In the genomic region with DNA sequence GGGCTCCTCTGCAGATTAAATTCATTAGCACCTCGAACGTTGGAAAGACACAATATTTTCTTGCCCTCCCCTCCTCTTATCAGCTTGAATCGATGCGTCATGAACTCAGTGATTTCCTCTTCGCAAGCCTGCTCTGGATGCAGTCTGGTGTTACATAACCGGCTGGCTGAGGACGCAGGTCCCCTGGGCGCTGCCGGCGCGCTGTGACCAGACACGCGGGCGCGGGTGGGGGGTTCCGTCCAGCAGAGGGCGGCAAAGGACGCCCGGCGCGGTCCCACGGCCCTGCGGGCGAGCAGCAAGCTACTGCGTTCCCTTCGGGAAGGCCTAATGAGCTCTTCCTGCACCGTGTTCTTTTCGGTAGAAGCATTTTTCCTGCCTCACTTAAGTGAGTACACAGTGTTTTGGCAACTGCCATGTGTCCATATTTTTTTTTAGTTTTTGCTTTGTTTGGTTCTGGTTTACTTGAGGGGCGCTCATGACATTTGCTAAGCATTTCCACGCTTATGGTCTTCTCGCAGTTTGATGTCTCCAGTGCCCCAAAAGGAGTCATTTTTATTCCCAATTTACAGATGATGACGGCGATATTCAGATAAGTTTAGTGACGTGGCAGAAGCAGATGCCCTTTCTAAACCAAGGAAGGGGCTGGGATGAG, we compare ENCODE assay signal across 1 cellular context.
A peak's percentile ranks its signal among the peaks of the same experiment; 100 is the strongest.
TF ChIP-seq lines count a peak whose summit lies in the region.

No MANE protein-coding gene starts in this region.

TF ChIP-seq in HepG2, 621 proteins besides CTCF, POLR2A, EP300 and RAD21 (continued from another document and continues in another):
- TF ChIP-seq, protein P1, sequence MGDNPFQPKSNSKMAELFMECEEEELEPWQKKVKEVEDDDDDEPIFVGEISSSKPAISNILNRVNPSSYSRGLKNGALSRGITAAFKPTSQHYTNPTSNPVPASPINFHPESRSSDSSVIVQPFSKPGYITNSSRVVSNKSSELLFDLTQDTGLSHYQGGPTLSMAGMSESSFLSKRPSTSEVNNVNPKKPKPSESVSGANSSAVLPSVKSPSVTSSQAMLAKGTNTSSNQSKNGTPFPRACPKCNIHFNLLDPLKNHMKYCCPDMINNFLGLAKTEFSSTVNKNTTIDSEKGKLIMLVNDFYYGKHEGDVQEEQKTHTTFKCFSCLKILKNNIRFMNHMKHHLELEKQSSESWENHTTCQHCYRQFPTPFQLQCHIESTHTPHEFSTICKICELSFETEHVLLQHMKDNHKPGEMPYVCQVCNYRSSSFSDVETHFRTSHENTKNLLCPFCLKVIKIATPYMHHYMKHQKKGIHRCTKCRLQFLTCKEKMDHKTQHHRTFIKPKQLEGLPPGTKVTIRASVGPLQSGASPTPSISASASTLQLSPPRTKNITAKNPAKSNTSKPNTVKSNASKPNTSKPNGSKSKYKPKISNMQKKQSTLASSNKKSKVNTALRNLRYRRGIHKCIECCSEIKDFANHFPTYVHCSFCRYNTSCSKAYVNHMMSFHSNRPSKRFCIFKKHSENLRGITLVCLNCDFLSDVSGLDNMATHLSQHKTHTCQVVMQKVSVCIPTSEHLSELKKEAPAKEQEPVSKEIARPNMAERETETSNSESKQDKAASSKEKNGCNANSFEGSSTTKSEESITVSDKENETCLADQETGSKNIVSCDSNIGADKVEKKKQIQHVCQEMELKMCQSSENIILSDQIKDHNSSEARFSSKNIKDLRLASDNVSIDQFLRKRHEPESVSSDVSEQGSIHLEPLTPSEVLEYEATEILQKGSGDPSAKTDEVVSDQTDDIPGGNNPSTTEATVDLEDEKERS (CRISPR knock-in tag; IDR thresholded peaks at IDR 0.05), result no peak
- TF ChIP-seq, protein P2, sequence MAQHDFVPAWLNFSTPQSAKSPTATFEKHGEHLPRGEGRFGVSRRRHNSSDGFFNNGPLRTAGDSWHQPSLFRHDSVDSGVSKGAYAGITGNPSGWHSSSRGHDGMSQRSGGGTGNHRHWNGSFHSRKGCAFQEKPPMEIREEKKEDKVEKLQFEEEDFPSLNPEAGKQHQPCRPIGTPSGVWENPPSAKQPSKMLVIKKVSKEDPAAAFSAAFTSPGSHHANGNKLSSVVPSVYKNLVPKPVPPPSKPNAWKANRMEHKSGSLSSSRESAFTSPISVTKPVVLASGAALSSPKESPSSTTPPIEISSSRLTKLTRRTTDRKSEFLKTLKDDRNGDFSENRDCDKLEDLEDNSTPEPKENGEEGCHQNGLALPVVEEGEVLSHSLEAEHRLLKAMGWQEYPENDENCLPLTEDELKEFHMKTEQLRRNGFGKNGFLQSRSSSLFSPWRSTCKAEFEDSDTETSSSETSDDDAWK (CRISPR knock-in tag; IDR thresholded peaks at IDR 0.05), result no peak
- TF ChIP-seq MXD4 (CRISPR knock-in tag; IDR thresholded peaks at IDR 0.05) (peak; percentile 68; the same call in 1 of the 2 replicates), TEAD3 (CRISPR knock-in tag; optimal IDR thresholded peaks at IDR 0.05; ENCODE audit: borderline replicate concordance) (peak; percentile 81), TAF15 (IDR thresholded peaks at IDR 0.05; ENCODE audit: low read depth, low read length, poor library complexity, severe bottlenecking) (no peak), ZNF619 (CRISPR knock-in tag; IDR thresholded peaks at IDR 0.05) (peak; percentile 59; the same call in 1 of the 2 replicates), SMAD1 (CRISPR knock-in tag; IDR thresholded peaks at IDR 0.05; ENCODE audit: borderline replicate concordance, low read depth) (peak; percentile 76; the same call in 1 of the 2 replicates), BRD4 (CRISPR knock-in tag; IDR thresholded peaks at IDR 0.05) (no peak), FOXA1 (IDR thresholded peaks at IDR 0.05) (no peak), FOXA1 (CRISPR knock-in tag; IDR thresholded peaks at IDR 0.05) (0 out of 2 replicates have a peak, but pooled peaks have one; percentile 18), ZBTB1 (CRISPR knock-in tag; IDR thresholded peaks at IDR 0.05; ENCODE audit: borderline replicate concordance) (no peak), KLF16 (CRISPR knock-in tag; IDR thresholded peaks at IDR 0.05) (peak in 1 of 2 experiments; percentile 62; a peak in 2 of 4 replicates), IRF2 (CRISPR knock-in tag; IDR thresholded peaks at IDR 0.05) (peak; percentile 63; the same call in 1 of the 2 replicates), MAFG (CRISPR knock-in tag; IDR thresholded peaks at IDR 0.05) (no peak), ZSCAN9 (CRISPR knock-in tag; IDR thresholded peaks at IDR 0.05; ENCODE audit: borderline replicate concordance) (no peak), ZNF205 (CRISPR knock-in tag; IDR thresholded peaks at IDR 0.05) (0 out of 2 replicates have a peak, but pooled peaks have one; percentile 44), ZNF816 (CRISPR knock-in tag; IDR thresholded peaks at IDR 0.05; ENCODE audit: borderline replicate concordance) (no peak), BCL6 (CRISPR knock-in tag; IDR thresholded peaks at IDR 0.05) (peak; percentile 44; the same call in 1 of the 2 replicates), GABPA (IDR thresholded peaks at IDR 0.05; ENCODE audit: low read depth, low read length) (no peak), GABPA (CRISPR knock-in tag; IDR thresholded peaks at IDR 0.05; ENCODE audit: low read depth) (no peak), FOXC1 (CRISPR knock-in tag; IDR thresholded peaks at IDR 0.05; ENCODE audit: borderline replicate concordance) (peak; percentile 86), DNMT1 (CRISPR knock-in tag; IDR thresholded peaks at IDR 0.05) (no peak), SRSF1 (optimal IDR thresholded peaks at IDR 0.05; ENCODE audit: low read depth, low read length) (no peak), ZNF232 (CRISPR knock-in tag; IDR thresholded peaks at IDR 0.05; ENCODE audit: borderline replicate concordance) (peak; percentile 67; the same call in 1 of the 2 replicates), SALL1 (CRISPR knock-in tag; IDR thresholded peaks at IDR 0.05) (peak; percentile 94), STAT5B (CRISPR knock-in tag; IDR thresholded peaks at IDR 0.05) (0 out of 2 replicates have a peak, but pooled peaks have one; percentile 72), POGZ (CRISPR knock-in tag; IDR thresholded peaks at IDR 0.05) (peak; percentile 75), ZNF703 (CRISPR knock-in tag; IDR thresholded peaks at IDR 0.05; ENCODE audit: borderline replicate concordance) (no peak), ZNF777 (CRISPR knock-in tag; IDR thresholded peaks at IDR 0.05) (no peak), KDM3A (CRISPR knock-in tag; IDR thresholded peaks at IDR 0.05; ENCODE audit: low read depth) (peak; percentile 93), HMGA1 (CRISPR knock-in tag; conservative IDR thresholded peaks at IDR 0.05) (no peak), ZNF850 (CRISPR knock-in tag; conservative IDR thresholded peaks at IDR 0.05) (no peak), ZNF382 (CRISPR knock-in tag; IDR thresholded peaks at IDR 0.05; ENCODE audit: borderline replicate concordance) (no peak), ZNF484 (CRISPR knock-in tag; IDR thresholded peaks at IDR 0.05; ENCODE audit: borderline replicate concordance, low read depth) (no peak), KLF13 (CRISPR knock-in tag; IDR thresholded peaks at IDR 0.05) (no peak)
- TF ChIP-seq, protein P3, sequence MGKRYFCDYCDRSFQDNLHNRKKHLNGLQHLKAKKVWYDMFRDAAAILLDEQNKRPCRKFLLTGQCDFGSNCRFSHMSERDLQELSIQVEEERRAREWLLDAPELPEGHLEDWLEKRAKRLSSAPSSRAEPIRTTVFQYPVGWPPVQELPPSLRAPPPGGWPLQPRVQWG (CRISPR knock-in tag; IDR thresholded peaks at IDR 0.05; ENCODE audit: borderline replicate concordance, low read depth), result no peak
- TF ChIP-seq, protein P4, sequence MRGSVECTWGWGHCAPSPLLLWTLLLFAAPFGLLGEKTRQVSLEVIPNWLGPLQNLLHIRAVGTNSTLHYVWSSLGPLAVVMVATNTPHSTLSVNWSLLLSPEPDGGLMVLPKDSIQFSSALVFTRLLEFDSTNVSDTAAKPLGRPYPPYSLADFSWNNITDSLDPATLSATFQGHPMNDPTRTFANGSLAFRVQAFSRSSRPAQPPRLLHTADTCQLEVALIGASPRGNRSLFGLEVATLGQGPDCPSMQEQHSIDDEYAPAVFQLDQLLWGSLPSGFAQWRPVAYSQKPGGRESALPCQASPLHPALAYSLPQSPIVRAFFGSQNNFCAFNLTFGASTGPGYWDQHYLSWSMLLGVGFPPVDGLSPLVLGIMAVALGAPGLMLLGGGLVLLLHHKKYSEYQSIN (CRISPR knock-in tag; IDR thresholded peaks at IDR 0.05; ENCODE audit: borderline replicate concordance), result no peak
- TF ChIP-seq, protein P5, sequence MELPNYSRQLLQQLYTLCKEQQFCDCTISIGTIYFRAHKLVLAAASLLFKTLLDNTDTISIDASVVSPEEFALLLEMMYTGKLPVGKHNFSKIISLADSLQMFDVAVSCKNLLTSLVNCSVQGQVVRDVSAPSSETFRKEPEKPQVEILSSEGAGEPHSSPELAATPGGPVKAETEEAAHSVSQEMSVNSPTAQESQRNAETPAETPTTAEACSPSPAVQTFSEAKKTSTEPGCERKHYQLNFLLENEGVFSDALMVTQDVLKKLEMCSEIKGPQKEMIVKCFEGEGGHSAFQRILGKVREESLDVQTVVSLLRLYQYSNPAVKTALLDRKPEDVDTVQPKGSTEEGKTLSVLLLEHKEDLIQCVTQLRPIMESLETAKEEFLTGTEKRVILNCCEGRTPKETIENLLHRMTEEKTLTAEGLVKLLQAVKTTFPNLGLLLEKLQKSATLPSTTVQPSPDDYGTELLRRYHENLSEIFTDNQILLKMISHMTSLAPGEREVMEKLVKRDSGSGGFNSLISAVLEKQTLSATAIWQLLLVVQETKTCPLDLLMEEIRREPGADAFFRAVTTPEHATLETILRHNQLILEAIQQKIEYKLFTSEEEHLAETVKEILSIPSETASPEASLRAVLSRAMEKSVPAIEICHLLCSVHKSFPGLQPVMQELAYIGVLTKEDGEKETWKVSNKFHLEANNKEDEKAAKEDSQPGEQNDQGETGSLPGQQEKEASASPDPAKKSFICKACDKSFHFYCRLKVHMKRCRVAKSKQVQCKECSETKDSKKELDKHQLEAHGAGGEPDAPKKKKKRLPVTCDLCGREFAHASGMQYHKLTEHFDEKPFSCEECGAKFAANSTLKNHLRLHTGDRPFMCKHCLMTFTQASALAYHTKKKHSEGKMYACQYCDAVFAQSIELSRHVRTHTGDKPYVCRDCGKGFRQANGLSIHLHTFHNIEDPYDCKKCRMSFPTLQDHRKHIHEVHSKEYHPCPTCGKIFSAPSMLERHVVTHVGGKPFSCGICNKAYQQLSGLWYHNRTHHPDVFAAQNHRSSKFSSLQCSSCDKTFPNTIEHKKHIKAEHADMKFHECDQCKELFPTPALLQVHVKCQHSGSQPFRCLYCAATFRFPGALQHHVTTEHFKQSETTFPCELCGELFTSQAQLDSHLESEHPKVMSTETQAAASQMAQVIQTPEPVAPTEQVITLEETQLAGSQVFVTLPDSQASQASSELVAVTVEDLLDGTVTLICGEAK (IDR thresholded peaks at IDR 0.05), result no peak
- TF ChIP-seq, protein P5 (CRISPR knock-in tag; IDR thresholded peaks at IDR 0.05), result 0 out of 2 replicates have a peak, but pooled peaks have one; percentile 40
- TF ChIP-seq, protein P6, sequence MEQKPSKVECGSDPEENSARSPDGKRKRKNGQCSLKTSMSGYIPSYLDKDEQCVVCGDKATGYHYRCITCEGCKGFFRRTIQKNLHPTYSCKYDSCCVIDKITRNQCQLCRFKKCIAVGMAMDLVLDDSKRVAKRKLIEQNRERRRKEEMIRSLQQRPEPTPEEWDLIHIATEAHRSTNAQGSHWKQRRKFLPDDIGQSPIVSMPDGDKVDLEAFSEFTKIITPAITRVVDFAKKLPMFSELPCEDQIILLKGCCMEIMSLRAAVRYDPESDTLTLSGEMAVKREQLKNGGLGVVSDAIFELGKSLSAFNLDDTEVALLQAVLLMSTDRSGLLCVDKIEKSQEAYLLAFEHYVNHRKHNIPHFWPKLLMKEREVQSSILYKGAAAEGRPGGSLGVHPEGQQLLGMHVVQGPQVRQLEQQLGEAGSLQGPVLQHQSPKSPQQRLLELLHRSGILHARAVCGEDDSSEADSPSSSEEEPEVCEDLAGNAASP (CRISPR knock-in tag; IDR thresholded peaks at IDR 0.05; ENCODE audit: borderline replicate concordance), result peak; percentile 66
